In the genomic region with DNA sequence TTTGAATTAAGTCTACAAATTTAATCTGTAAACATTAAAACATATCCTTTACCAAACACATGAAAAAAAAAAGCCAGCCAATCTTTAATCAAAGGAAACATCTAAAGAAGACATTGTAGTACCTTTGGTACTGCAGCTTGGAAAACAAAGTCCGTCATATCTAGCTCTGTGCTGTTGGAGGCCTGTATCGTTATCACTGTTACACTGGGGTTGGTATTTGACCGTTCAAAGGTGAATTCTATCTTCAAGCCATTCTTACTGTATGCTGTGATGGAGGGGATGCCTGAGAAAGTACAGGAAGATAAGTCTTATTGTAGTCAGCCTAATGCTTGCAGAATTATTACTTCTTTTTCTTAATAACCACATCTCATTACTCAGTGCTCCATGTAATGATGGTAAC, we compare ENCODE assay signal across 26 cellular contexts.
"Had no signal": no experiment of that assay in that cellular context is flagged by ENCODE, and none has a peak within 500 bp of the region (broad histone marks: within the 10 kb centered on the region; RNA-seq: fewer than 3 reads in every experiment).

No MANE protein-coding gene starts in this region.

- H3K9me3 Mint-ChIP-seq: immature natural killer cell; naive thymus-derived CD8-positive, alpha-beta T cell; stimulated activated memory B cell treated with anti-CD40 and anti-IgM and Interleukin-4, amounts not matched to agents 10 μg/mL and 1 μg/mL and 100 μg/mL, for 72 hours; stimulated activated naive CD8-positive, alpha-beta T cell treated with anti-CD3 and anti-CD28 coated beads, Interleukin-15, amount 100 ng/mL, for 72 hours; type B pancreatic cell had no signal

- H3K27ac ChIP-seq: left lung, lower lobe of right lung, pancreas, prostate gland, skin epidermis, spleen, tibial nerve, uterus had no signal

- H3K4me3 Mint-ChIP-seq: immature natural killer cell; naive thymus-derived CD8-positive, alpha-beta T cell; stimulated activated memory B cell treated with anti-CD40 and anti-IgM and Interleukin-4, amounts not matched to agents 10 μg/mL and 1 μg/mL and 100 μg/mL, for 72 hours; stimulated activated naive CD8-positive, alpha-beta T cell treated with anti-CD3 and anti-CD28 coated beads, Interleukin-15, amount 100 ng/mL, for 72 hours; type B pancreatic cell had no signal

- H3K4me1 Mint-ChIP-seq: immature natural killer cell; naive thymus-derived CD8-positive, alpha-beta T cell; stimulated activated memory B cell treated with anti-CD40 and anti-IgM and Interleukin-4, amounts not matched to agents 10 μg/mL and 1 μg/mL and 100 μg/mL, for 72 hours; stimulated activated naive CD8-positive, alpha-beta T cell treated with anti-CD3 and anti-CD28 coated beads, Interleukin-15, amount 100 ng/mL, for 72 hours had no signal

- H3K36me3 ChIP-seq: uterus had no signal

- H3K27me3 ChIP-seq: left lung, pancreas, spleen, tibial nerve, uterus had no signal

- H3K4me1 ChIP-seq: left lung, lower lobe of right lung, pancreas, prostate gland, spleen, tibial nerve, uterus had no signal

- DNase-seq: hypothalamus; immature natural killer cell; kidney; left colon; left lung; lower lobe of right lung; mammary epithelial cell; mesenchymal stem cell; naive thymus-derived CD8-positive, alpha-beta T cell; nucleus accumbens; pancreas; posterior cingulate gyrus; retina; right cardiac atrium; spleen; stimulated activated CD4-positive, alpha-beta T cell treated with anti-CD3 and anti-CD28 coated beads, Interleukin-4, amount 100 ng/mL, for 24 hours; stimulated activated naive CD4-positive, alpha-beta T cell treated with Interleukin-2 at 50 U/mL for 16 hours; stimulated activated naive CD8-positive, alpha-beta T cell treated with anti-CD3 and anti-CD28 coated beads, Interleukin-15, amount 100 ng/mL, for 72 hours; substantia nigra; uterus had no signal

- H3K9me3 ChIP-seq: left lung, lower lobe of right lung, pancreas, prostate gland, spleen, tibial nerve, uterus had no signal

- H3K27me3 Mint-ChIP-seq: naive thymus-derived CD8-positive, alpha-beta T cell; stimulated activated memory B cell treated with anti-CD40 and anti-IgM and Interleukin-4, amounts not matched to agents 10 μg/mL and 1 μg/mL and 100 μg/mL, for 72 hours; stimulated activated naive CD8-positive, alpha-beta T cell treated with anti-CD3 and anti-CD28 coated beads, Interleukin-15, amount 100 ng/mL, for 72 hours; type B pancreatic cell had no signal

- ATAC-seq: left colon; left lung; lower lobe of right lung; naive thymus-derived CD8-positive, alpha-beta T cell; pancreas; right cardiac atrium; sciatic nerve; stimulated activated memory B cell treated with anti-CD40 and anti-IgM and Interleukin-4, amounts not matched to agents 10 μg/mL and 1 μg/mL and 100 μg/mL, for 72 hours; stimulated activated naive CD8-positive, alpha-beta T cell treated with anti-CD3 and anti-CD28 coated beads, Interleukin-15, amount 100 ng/mL, for 72 hours had no signal

- FAIRE-seq: kidney, pancreas had no signal

- H3K4me3 ChIP-seq: left lung, lower lobe of right lung, pancreas, prostate gland, skin epidermis, spleen, tibial nerve, uterus had no signal

- H3K27ac Mint-ChIP-seq: stimulated activated memory B cell treated with anti-CD40 and anti-IgM and Interleukin-4, amounts not matched to agents 10 μg/mL and 1 μg/mL and 100 μg/mL, for 72 hours; stimulated activated naive CD8-positive, alpha-beta T cell treated with anti-CD3 and anti-CD28 coated beads, Interleukin-15, amount 100 ng/mL, for 72 hours; type B pancreatic cell had no signal
